In genomic region chr2:200329384-200329783, GRCh38 we compare ENCODE assay signal across 16 cellular contexts.
"Had no signal": no experiment of that assay in that cellular context is flagged by ENCODE, and none has a peak within 500 bp of the region (broad histone marks: within the 10 kb centered on the region; RNA-seq: fewer than 3 reads in every experiment).

No MANE protein-coding gene starts in this region.

- H3K36me3 ChIP-seq: pancreas, sigmoid colon, spleen, thoracic aorta had no signal

- ATAC-seq: stimulated activated memory B cell treated with anti-CD40 and anti-IgM and Interleukin-4, amounts not matched to agents 10 μg/mL and 1 μg/mL and 100 μg/mL, for 72 hours had no signal

- H3K27me3 ChIP-seq: dorsolateral prefrontal cortex, pancreas, sigmoid colon, spleen had no signal

- H3K27ac ChIP-seq: sigmoid colon, thoracic aorta had no signal

- H3K4me1 ChIP-seq: pancreas had no signal

- H3K4me3 ChIP-seq: dorsolateral prefrontal cortex, lung, pancreas, sigmoid colon, spleen, thoracic aorta had no signal

- H3K9me3 Mint-ChIP-seq: activated B cell treated with CpG ODN at 0.5 μM for 24 hours; activated CD4-positive, alpha-beta memory T cell treated with anti-CD3 and anti-CD28 coated beads for 36 hours; activated T-helper 1 cell treated with anti-CD3 and anti-CD28 coated beads, Interleukin-12 subunit alpha, Interleukin-12 subunit beta, Interleukin-2, Interleukin-4 antibody, amounts not matched to agents 30 ng/mL and 10 ng/mL and 1 ng/mL, durations not matched to agents 14 hours and 24 hours and 36 hours; stimulated activated memory B cell treated with anti-CD40 and anti-IgM and Interleukin-4, amounts not matched to agents 10 μg/mL and 1 μg/mL and 100 μg/mL, for 72 hours had no signal

- DNase-seq: activated B cell treated with CpG ODN at 0.5 μM for 24 hours; activated CD4-positive, alpha-beta memory T cell treated with anti-CD3 and anti-CD28 coated beads for 36 hours; activated CD4-positive, alpha-beta T cell treated with anti-CD3 and anti-CD28 coated beads for 4 hours; activated gamma-delta T cell treated with Interleukin-2 at 50 U/mL for 16 hours; activated T-cell treated with anti-CD3 and anti-CD28 coated beads for 4 hours; amniotic stem cell; dorsolateral prefrontal cortex; pancreas; sigmoid colon; spleen; stimulated activated CD4-positive, alpha-beta T cell treated with anti-CD3 and anti-CD28 coated beads, Interleukin-4, amount 100 ng/mL, for 4 hours had no signal

- H3K4me1 Mint-ChIP-seq: activated B cell treated with CpG ODN at 0.5 μM for 24 hours; stimulated activated memory B cell treated with anti-CD40 and anti-IgM and Interleukin-4, amounts not matched to agents 10 μg/mL and 1 μg/mL and 100 μg/mL, for 72 hours had no signal

- H3K36me3 Mint-ChIP-seq: activated CD4-positive, alpha-beta memory T cell treated with anti-CD3 and anti-CD28 coated beads for 36 hours; activated naive CD8-positive, alpha-beta T cell; stimulated activated memory B cell treated with anti-CD40 and anti-IgM and Interleukin-4, amounts not matched to agents 10 μg/mL and 1 μg/mL and 100 μg/mL, for 72 hours had no signal

- H3K4me3 Mint-ChIP-seq: activated B cell treated with CpG ODN at 0.5 μM for 24 hours; activated CD4-positive, alpha-beta memory T cell treated with anti-CD3 and anti-CD28 coated beads for 36 hours; activated naive CD8-positive, alpha-beta T cell; activated T-helper 1 cell treated with anti-CD3 and anti-CD28 coated beads, Interleukin-12 subunit alpha, Interleukin-12 subunit beta, Interleukin-2, Interleukin-4 antibody, amounts not matched to agents 30 ng/mL and 10 ng/mL and 1 ng/mL, durations not matched to agents 14 hours and 24 hours and 36 hours; stimulated activated memory B cell treated with anti-CD40 and anti-IgM and Interleukin-4, amounts not matched to agents 10 μg/mL and 1 μg/mL and 100 μg/mL, for 72 hours had no signal

- H3K27me3 Mint-ChIP-seq: activated CD4-positive, alpha-beta memory T cell treated with anti-CD3 and anti-CD28 coated beads for 36 hours had no signal

- H3K9me3 ChIP-seq: pancreas, sigmoid colon, spleen, thoracic aorta had no signal

- H3K27ac Mint-ChIP-seq: activated B cell treated with CpG ODN at 0.5 μM for 24 hours; activated CD4-positive, alpha-beta memory T cell treated with anti-CD3 and anti-CD28 coated beads for 36 hours; activated naive CD8-positive, alpha-beta T cell; activated T-helper 1 cell treated with anti-CD3 and anti-CD28 coated beads, Interleukin-12 subunit alpha, Interleukin-12 subunit beta, Interleukin-2, Interleukin-4 antibody, amounts not matched to agents 30 ng/mL and 10 ng/mL and 1 ng/mL, durations not matched to agents 14 hours and 24 hours and 36 hours; stimulated activated memory B cell treated with anti-CD40 and anti-IgM and Interleukin-4, amounts not matched to agents 10 μg/mL and 1 μg/mL and 100 μg/mL, for 72 hours had no signal
